Comparison of ENCODE assay signal across 10 cellular contexts in genomic region chr20:10536531-10536930, GRCh38.
DNase-seq lines count a peak whose midpoint lies in the region; ATAC-seq, FAIRE-seq and TF ChIP-seq lines count a peak whose summit lies in the region.
"Had no signal": no experiment of that assay in that cellular context is flagged by ENCODE, and none has a peak within 500 bp of the region (broad histone marks: within the 10 kb centered on the region; RNA-seq: fewer than 3 reads in every experiment).

No MANE protein-coding gene starts in this region.

- no peaks in the 10 kb centered on the region for H3K9me3 ChIP-seq in endothelial cell of umbilical vein (replicated peaks; ENCODE audit: control insufficient read depth, insufficient read depth, low read length)
- no peaks in the 10 kb centered on the region for H3K9me3 ChIP-seq in tibial nerve

- H4K20me1 ChIP-seq in endothelial cell of umbilical vein (replicated peaks; ENCODE audit: control insufficient read depth, extremely low read depth, insufficient read depth, low read length), result no peaks in the 10 kb centered on the region

- no peak for FAIRE-seq in endothelial cell of umbilical vein (lab: Jason Lieb, UNC)

- H3K4me1 ChIP-seq in endothelial cell of umbilical vein (ENCODE audit: control insufficient read depth, extremely low read depth, insufficient read depth, low read length), result peaks cover 18% of the 10 kb centered on the region
- H3K4me1 ChIP-seq in tibial nerve, result peaks cover 0 to 14% (median 2%) of the 10 kb centered on the region in 4 donors

- H3K9me1 ChIP-seq in endothelial cell of umbilical vein (replicated peaks; ENCODE audit: control insufficient read depth, extremely low read depth, insufficient read depth, low read length), result no peaks in the 10 kb centered on the region

- BruUV-seq in endothelial cell of umbilical vein (replicated peaks; lab: Mats Ljungman, UMichigan), result no TSS peak

- H3K79me2 ChIP-seq in endothelial cell of umbilical vein (ENCODE audit: control insufficient read depth, insufficient read depth, low read length), result no peaks in the 10 kb centered on the region

- 31 to 41% methylated on average over 4 of the region's 4 CpGs for WGBS in tibial nerve, 2 donors

- no peak for ATAC-seq in activated naive CD8-positive, alpha-beta T cell treated with anti-CD3 and anti-CD28 coated beads, Interleukin-2, amount 10 ng/mL, durations not matched to agents 7 days and 5 days (ENCODE audit: low read depth)
- no peak for ATAC-seq in HG02981 (IDR thresholded peaks at IDR 0.05; ENCODE audit: unreplicated experiment)
- ATAC-seq in HG03432 (IDR thresholded peaks at IDR 0.05; ENCODE audit: unreplicated experiment), result no peak
- ATAC-seq: naive thymus-derived CD4-positive, alpha-beta T cell had no signal

- H3K27me3 ChIP-seq in endothelial cell of umbilical vein (ENCODE audit: control insufficient read depth in 2 of 2, insufficient read depth in 2 of 2, low read length in 2 of 2) (no peaks in the 10 kb centered on the region), tibial nerve (no peaks in the 10 kb centered on the region)

- peak; percentile 34 for DNase-seq in activated naive CD8-positive, alpha-beta T cell treated with anti-CD3 and anti-CD28 coated beads, Interleukin-2, amount 10 ng/mL, durations not matched to agents 7 days and 5 days
- no peak for DNase-seq in activated naive CD8-positive, alpha-beta T cell treated with anti-CD3 and anti-CD28 coated beads for 36 hours
- DNase-seq in NCI-H774 (lab: John Stamatoyannopoulos, UW), result peak; percentile 8
- DNase-seq in endothelial cell of umbilical vein (ENCODE audit: low read depth, low spot score), result peak; percentile 41
- no peak for DNase-seq in tibial nerve (ENCODE audit: low spot score in 2 of 2)
- no peak for DNase-seq in NCI-H2227 treated with DMSO at 0.1 percent for 48 hours (lab: John Stamatoyannopoulos, UW)
- DNase-seq: activated B cell treated with CpG ODN at 0.5 μM for 24 hours had no signal

- H3K36me3 ChIP-seq in endothelial cell of umbilical vein (ENCODE audit: control insufficient read depth in 2 of 2, extremely low read depth in 1 of 2, insufficient read depth in 2 of 2, low read length in 2 of 2), result no peaks in the 10 kb centered on the region
- H3K36me3 ChIP-seq in tibial nerve, result no peaks in the 10 kb centered on the region

- no peak overlapping the region for H2AFZ ChIP-seq in endothelial cell of umbilical vein (ENCODE audit: low read depth, low read length)

- H3K4me1 Mint-ChIP-seq in activated naive CD8-positive, alpha-beta T cell treated with anti-CD3 and anti-CD28 coated beads, Interleukin-2, amount 10 ng/mL, durations not matched to agents 7 days and 5 days, result peaks cover 14% of the 10 kb centered on the region
- H3K4me1 Mint-ChIP-seq in activated naive CD8-positive, alpha-beta T cell treated with anti-CD3 and anti-CD28 coated beads for 36 hours, result peaks cover 17% of the 10 kb centered on the region

- TF ChIP-seq POLR2A in endothelial cell of umbilical vein (IDR thresholded peaks at IDR 0.05; ENCODE audit: low read depth, low read length) (no peak), tibial nerve (IDR thresholded peaks at IDR 0.05) (no peak)

- H3K36me3 Mint-ChIP-seq in activated naive CD8-positive, alpha-beta T cell treated with anti-CD3 and anti-CD28 coated beads, Interleukin-2, amount 10 ng/mL, durations not matched to agents 7 days and 5 days, result peaks cover 2% of the 10 kb centered on the region
- peaks cover 7% of the 10 kb centered on the region for H3K36me3 Mint-ChIP-seq in activated naive CD8-positive, alpha-beta T cell treated with anti-CD3 and anti-CD28 coated beads for 36 hours

- CTCF ChIA-PET in endothelial cell of umbilical vein (lab: Charles Lee), result interaction anchor here (0.5 to 2.1 kb wide), 29 partner anchors 8 to 1008 kb away, joined by 3 to 40 read pairs (median 5); partner anchors contain the start of genes MKKS and SLX4IP

- no peaks in the 10 kb centered on the region for H3K27me3 Mint-ChIP-seq in activated naive CD8-positive, alpha-beta T cell treated with anti-CD3 and anti-CD28 coated beads, Interleukin-2, amount 10 ng/mL, durations not matched to agents 7 days and 5 days
- no peaks in the 10 kb centered on the region for H3K27me3 Mint-ChIP-seq in activated naive CD8-positive, alpha-beta T cell treated with anti-CD3 and anti-CD28 coated beads for 36 hours
- H3K27me3 Mint-ChIP-seq: activated B cell treated with CpG ODN at 0.5 μM for 24 hours; naive thymus-derived CD4-positive, alpha-beta T cell had no signal

- no peak overlapping the region for H3K27ac ChIP-seq in endothelial cell of umbilical vein (ENCODE audit: insufficient read depth, low read depth, low read length)
- no peak overlapping the region for H3K27ac ChIP-seq in tibial nerve

- H3K4me3 ChIP-seq in endothelial cell of umbilical vein (replicated peaks in 1 of 3; ENCODE audit: insufficient read depth in 1 of 3, low read depth in 1 of 3, low read length in 3 of 3) (no peak overlapping the region), tibial nerve (no peak overlapping the region)

- intact Hi-C loops in endothelial cell of umbilical vein (cut with micrococcal nuclease), result loop anchor here (1.0 to 5.0 kb wide), 4 partner anchors 67 to 1006 kb away; partner anchors contain the start of gene SLX4IP

- TF ChIP-seq EP300 in tibial nerve (IDR thresholded peaks at IDR 0.05), result no peak

- H3K9ac ChIP-seq in endothelial cell of umbilical vein (replicated peaks; ENCODE audit: extremely low read depth, insufficient read depth, low read length), result no peak overlapping the region

- no peak overlapping the region for H3K4me3 Mint-ChIP-seq in activated naive CD8-positive, alpha-beta T cell treated with anti-CD3 and anti-CD28 coated beads, Interleukin-2, amount 10 ng/mL, durations not matched to agents 7 days and 5 days
- no peak overlapping the region for H3K4me3 Mint-ChIP-seq in activated naive CD8-positive, alpha-beta T cell treated with anti-CD3 and anti-CD28 coated beads for 36 hours
- H3K4me3 Mint-ChIP-seq: activated B cell treated with CpG ODN at 0.5 μM for 24 hours; naive thymus-derived CD4-positive, alpha-beta T cell had no signal

- dilution Hi-C loops in endothelial cell of umbilical vein (cut with MboI; ENCODE audit: extremely low pct_ligation_motif_present, low sequenced_read_pairs), result no loop called here

- H3K4me2 ChIP-seq in endothelial cell of umbilical vein (ENCODE audit: insufficient read depth, low read length), result no peak overlapping the region

- H3K27ac Mint-ChIP-seq in activated naive CD8-positive, alpha-beta T cell treated with anti-CD3 and anti-CD28 coated beads, Interleukin-2, amount 10 ng/mL, durations not matched to agents 7 days and 5 days, result no peak overlapping the region
- no peak overlapping the region for H3K27ac Mint-ChIP-seq in activated naive CD8-positive, alpha-beta T cell treated with anti-CD3 and anti-CD28 coated beads for 36 hours
- H3K27ac Mint-ChIP-seq: activated B cell treated with CpG ODN at 0.5 μM for 24 hours; naive thymus-derived CD4-positive, alpha-beta T cell had no signal

- POLR2A ChIA-PET in activated naive CD8-positive, alpha-beta T cell treated with anti-CD3 and anti-CD28 coated beads, Interleukin-2, amount 10 ng/mL, durations not matched to agents 7 days and 5 days (lab: Charles Lee), result no interaction called here
- POLR2A ChIA-PET in endothelial cell of umbilical vein (lab: Charles Lee), result interaction anchor here (1.0 kb wide), 1 partner anchor 102 kb away, joined by 3 read pairs; the partner anchor contains the start of gene SLX4IP

- no peaks in the 10 kb centered on the region for H3K9me3 Mint-ChIP-seq in activated naive CD8-positive, alpha-beta T cell treated with anti-CD3 and anti-CD28 coated beads, Interleukin-2, amount 10 ng/mL, durations not matched to agents 7 days and 5 days
- no peaks in the 10 kb centered on the region for H3K9me3 Mint-ChIP-seq in activated naive CD8-positive, alpha-beta T cell treated with anti-CD3 and anti-CD28 coated beads for 36 hours
- H3K9me3 Mint-ChIP-seq: activated B cell treated with CpG ODN at 0.5 μM for 24 hours had no signal

- TF ChIP-seq CTCF in endothelial cell of umbilical vein (IDR thresholded peaks at IDR 0.05; ENCODE audit: extremely low read depth in 1 of 2, insufficient read depth in 1 of 2, low read depth in 1 of 2, low read length in 2 of 2) (peak; percentile 49 to 57), tibial nerve (IDR thresholded peaks at IDR 0.05) (peak in 4 of 5 experiments; percentile 8 to 39 (median 22))

TF ChIP-seq in endothelial cell of umbilical vein, 7 proteins besides CTCF, POLR2A, EP300 and RAD21:
- no peak for TF ChIP-seq FOS (IDR thresholded peaks at IDR 0.05; ENCODE audit: borderline replicate concordance, insufficient read depth, low read length)
- TF ChIP-seq GATA2 (IDR thresholded peaks at IDR 0.05; ENCODE audit: insufficient read depth, insufficient read length, low read depth, low read length), result no peak
- no peak for TF ChIP-seq MYC (IDR thresholded peaks at IDR 0.05; ENCODE audit: low read depth, low read length)
- TF ChIP-seq EZH2 (IDR thresholded peaks at IDR 0.05; ENCODE audit: borderline replicate concordance, low read depth, low read length, severe bottlenecking), result no peak
- TF ChIP-seq, protein P1, sequence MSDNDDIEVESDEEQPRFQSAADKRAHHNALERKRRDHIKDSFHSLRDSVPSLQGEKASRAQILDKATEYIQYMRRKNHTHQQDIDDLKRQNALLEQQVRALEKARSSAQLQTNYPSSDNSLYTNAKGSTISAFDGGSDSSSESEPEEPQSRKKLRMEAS (IDR thresholded peaks at IDR 0.05; ENCODE audit: insufficient read depth, insufficient read length), result no peak
- TF ChIP-seq POLR2AphosphoS5 (IDR thresholded peaks at IDR 0.05; ENCODE audit: insufficient read depth, low read depth, low read length), result no peak

Comparison
In these comparisons a context has a peak if more than half of its experiments do, and no peak if none do; other contexts are left out.
1. DNase-seq: peak in activated naive CD8-positive, alpha-beta T cell treated with anti-CD3 and anti-CD28 coated beads, Interleukin-2, amount 10 ng/mL, durations not matched to agents 7 days and 5 days (single experiment), NCI-H774 (single experiment) and endothelial cell of umbilical vein (single experiment); none in activated naive CD8-positive, alpha-beta T cell treated with anti-CD3 and anti-CD28 coated beads for 36 hours (single experiment), tibial nerve (0 of 2) and NCI-H2227 treated with DMSO at 0.1 percent for 48 hours (single experiment).